ENCODE assay signal across 8 cellular contexts in genomic region chr3:127598841-127599570, GRCh38. TPM values are rescaled to one million over a fixed set of nuclear protein-coding genes. Genes with fewer than 3 reads are reported as not detected.
A peak's percentile ranks its signal among the peaks of the same experiment; 100 is the strongest.
DNase-seq lines count a peak whose midpoint lies in the region; ATAC-seq and TF ChIP-seq lines count a peak whose summit lies in the region.

No MANE protein-coding gene starts in this region.

- no peaks in the 10 kb centered on the region for H3K36me3 Mint-ChIP-seq in IgD-negative memory B cell
- no peaks in the 10 kb centered on the region for H3K36me3 Mint-ChIP-seq in chondrocyte (ENCODE audit: low read depth)
- no peaks in the 10 kb centered on the region for H3K36me3 Mint-ChIP-seq in natural killer cell

- no peak for TF ChIP-seq CTCF in C4-2B (conservative IDR thresholded peaks at IDR 0.05)
- TF ChIP-seq CTCF in chondrocyte (IDR thresholded peaks at IDR 0.05): no peak
- no peak for TF ChIP-seq CTCF in natural killer cell (IDR thresholded peaks at IDR 0.05)

- ATAC-seq in natural killer cell: no peak

- intact Hi-C loops in natural killer cell (cut with micrococcal nuclease): no loop called here

- H3K9me3 Mint-ChIP-seq in IgD-negative memory B cell: no peaks in the 10 kb centered on the region
- H3K9me3 Mint-ChIP-seq in chondrocyte (ENCODE audit: low read depth): no peaks in the 10 kb centered on the region
- no peaks in the 10 kb centered on the region for H3K9me3 Mint-ChIP-seq in natural killer cell

- peaks cover 20 to 33% (median 21%) of the 10 kb centered on the region in 3 donors for H3K4me1 Mint-ChIP-seq in IgD-negative memory B cell
- H3K4me1 Mint-ChIP-seq in chondrocyte (ENCODE audit: low read depth): peaks cover 6% of the 10 kb centered on the region
- peaks cover 19 to 20% of the 10 kb centered on the region in 2 donors for H3K4me1 Mint-ChIP-seq in natural killer cell

- H3K4me3 Mint-ChIP-seq in IgD-negative memory B cell: peak overlapping the region; percentile 84 to 98 (median 95)
- H3K4me3 Mint-ChIP-seq in chondrocyte (ENCODE audit: unreplicated experiment): peak overlapping the region; percentile 94
- H3K4me3 Mint-ChIP-seq in natural killer cell: peak overlapping the region; percentile 87

- DNase-seq in chondrocyte (ENCODE audit: low spot score) (no peak), natural killer cell (no peak), NCI-H1048 (lab: John Stamatoyannopoulos, UW) (no peak), GM19240 (ENCODE audit: insufficient read length, low spot score) (no peak), DMS153 treated with DMSO at 0.1 percent for 48 hours (lab: John Stamatoyannopoulos, UW; ENCODE audit: unreplicated experiment) (no peak)
- no peak for DNase-seq in stimulated activated CD4-positive, alpha-beta T cell treated with anti-CD3 and anti-CD28 coated beads, Interleukin-15, amount 100 ng/mL, for 24 hours

- H3K27ac ChIP-seq in C4-2B: peak overlapping the region; percentile 86

- no peaks in the 10 kb centered on the region for H3K27me3 Mint-ChIP-seq in IgD-negative memory B cell
- H3K27me3 Mint-ChIP-seq in chondrocyte (ENCODE audit: low read depth): no peaks in the 10 kb centered on the region
- no peaks in the 10 kb centered on the region for H3K27me3 Mint-ChIP-seq in natural killer cell (ENCODE audit: low read depth in 2 of 2)

- H3K27ac Mint-ChIP-seq in IgD-negative memory B cell (peak overlapping the region; percentile 72 to 96 (median 91)), chondrocyte (ENCODE audit: unreplicated experiment) (peak overlapping the region; percentile 95), natural killer cell (peak overlapping the region; percentile 60 to 68)

RNA-seq across cellular contexts. Expression of gene MCM2, which starts 0.8 kb away (rescaled TPM):
- polyA plus RNA-seq in IgD-negative memory B cell: 26.1 TPM
- total RNA-seq in chondrocyte (14.6 to 29.0 TPM (median 15.1 TPM) in 3 replicates), natural killer cell (10 to 100 TPM; 18.8 to 21.4 (median 20.4) TPM)

RNA-seq across cellular contexts. Expression of gene TPRA1, which starts 8.5 kb away (rescaled TPM):
- 23.7 TPM for polyA plus RNA-seq in IgD-negative memory B cell
- total RNA-seq in chondrocyte (32.5 to 40.3 TPM (median 37.2 TPM) in 3 replicates), natural killer cell (10 to 100 TPM; 15.4 to 22.7 (median 22.1) TPM)

RNA-seq across cellular contexts. Expression of gene PODXL2, which starts 30.0 kb away (rescaled TPM):
- 9.1 TPM for polyA plus RNA-seq in IgD-negative memory B cell
- total RNA-seq in chondrocyte: 4.3 to 10.8 TPM (median 10.7 TPM) in 3 replicates
- 1 to 10 TPM; 2.2 to 3.5 (median 2.7) TPM for total RNA-seq in natural killer cell
